In genomic region chr1:155051342-155051776, GRCh38 we compare ENCODE assay signal across 1 cellular context.
A peak's percentile ranks its signal among the peaks of the same experiment; 100 is the strongest.
TF ChIP-seq lines count a peak whose summit lies in the region.

No MANE protein-coding gene starts in this region.

TF ChIP-seq in HepG2, 621 proteins besides CTCF, POLR2A, EP300 and RAD21 (continues in another document):
- TF ChIP-seq NR2F2 (IDR thresholded peaks at IDR 0.05; ENCODE audit: borderline replicate concordance, low read depth) (no peak), MYPOP (CRISPR knock-in tag; IDR thresholded peaks at IDR 0.05) (no peak), NONO (IDR thresholded peaks at IDR 0.05) (no peak), NONO (CRISPR knock-in tag; conservative IDR thresholded peaks at IDR 0.05) (no peak), TAF1 (CRISPR knock-in tag; IDR thresholded peaks at IDR 0.05) (no peak), ASH2L (IDR thresholded peaks at IDR 0.05; ENCODE audit: insufficient read length, low read depth, low read length) (peak; percentile 1), ETV5 (CRISPR knock-in tag; IDR thresholded peaks at IDR 0.05; ENCODE audit: borderline replicate concordance) (no peak), ZNF607 (CRISPR knock-in tag; IDR thresholded peaks at IDR 0.05; ENCODE audit: borderline replicate concordance) (no peak), KAT2B (IDR thresholded peaks at IDR 0.05; ENCODE audit: borderline replicate concordance, low read depth, low read length) (no peak), ZNF383 (CRISPR knock-in tag; IDR thresholded peaks at IDR 0.05; ENCODE audit: borderline replicate concordance) (no peak), ZNF543 (CRISPR knock-in tag; IDR thresholded peaks at IDR 0.05) (0 out of 2 replicates have a peak, but pooled peaks have one; percentile 3), ZNF367 (CRISPR knock-in tag; IDR thresholded peaks at IDR 0.05; ENCODE audit: borderline replicate concordance) (no peak), SNAI1 (CRISPR knock-in tag; IDR thresholded peaks at IDR 0.05; ENCODE audit: borderline replicate concordance) (no peak), MYC (CRISPR knock-in tag; IDR thresholded peaks at IDR 0.05; ENCODE audit: borderline replicate concordance) (peak; percentile 55), TCF12 (IDR thresholded peaks at IDR 0.05) (no peak), TCF12 (CRISPR knock-in tag; IDR thresholded peaks at IDR 0.05) (no peak), ZNF225 (CRISPR knock-in tag; IDR thresholded peaks at IDR 0.05) (no peak), FUBP1 (CRISPR knock-in tag; IDR thresholded peaks at IDR 0.05; ENCODE audit: borderline replicate concordance) (no peak), ZNF124 (CRISPR knock-in tag; IDR thresholded peaks at IDR 0.05) (no peak), POLR2AphosphoS5 (IDR thresholded peaks at IDR 0.05; ENCODE audit: low read depth, low read length) (0 out of 2 replicates have a peak, but pooled peaks have one; percentile 24), KDM4B (CRISPR knock-in tag; IDR thresholded peaks at IDR 0.05) (no peak), GABPB1 (CRISPR knock-in tag; IDR thresholded peaks at IDR 0.05) (no peak), CREB3 (CRISPR knock-in tag; IDR thresholded peaks at IDR 0.05) (0 out of 2 replicates have a peak, but pooled peaks have one; percentile 7), ZSCAN5A (CRISPR knock-in tag; IDR thresholded peaks at IDR 0.05; ENCODE audit: borderline replicate concordance) (no peak), TBP (CRISPR knock-in tag; IDR thresholded peaks at IDR 0.05) (no peak), ZNF10 (CRISPR knock-in tag; IDR thresholded peaks at IDR 0.05; ENCODE audit: borderline replicate concordance, low read depth) (no peak), HNRNPK (IDR thresholded peaks at IDR 0.05; ENCODE audit: low read depth, low read length, poor library complexity, severe bottlenecking) (peak; percentile 0), ZIK1 (CRISPR knock-in tag; IDR thresholded peaks at IDR 0.05; ENCODE audit: borderline replicate concordance, low read depth) (no peak), HNF1B (CRISPR knock-in tag; IDR thresholded peaks at IDR 0.05) (no peak), KAT7 (CRISPR knock-in tag; IDR thresholded peaks at IDR 0.05; ENCODE audit: borderline replicate concordance) (0 out of 2 replicates have a peak, but pooled peaks have one; percentile 0), ZBTB3 (CRISPR knock-in tag; IDR thresholded peaks at IDR 0.05; ENCODE audit: borderline replicate concordance, low read depth) (no peak), ATF6 (CRISPR knock-in tag; conservative IDR thresholded peaks at IDR 0.05) (no peak), ZNF574 (CRISPR knock-in tag; IDR thresholded peaks at IDR 0.05) (peak; percentile 47; the same call in 1 of the 2 replicates), ZBTB7A (CRISPR knock-in tag; IDR thresholded peaks at IDR 0.05) (peak; percentile 55), ZXDC (CRISPR knock-in tag; IDR thresholded peaks at IDR 0.05) (no peak), THAP7 (CRISPR knock-in tag; IDR thresholded peaks at IDR 0.05) (0 out of 2 replicates have a peak, but pooled peaks have one; percentile 30), SAP130 (CRISPR knock-in tag; IDR thresholded peaks at IDR 0.05; ENCODE audit: low read depth) (peak; percentile 27; the same call in 1 of the 2 replicates), ZNF274 (CRISPR knock-in tag; IDR thresholded peaks at IDR 0.05) (no peak), SYNCRIP (IDR thresholded peaks at IDR 0.05; ENCODE audit: insufficient read depth, low read depth, low read length) (no peak), ZNF720 (CRISPR knock-in tag; IDR thresholded peaks at IDR 0.05) (no peak), ZBTB2 (CRISPR knock-in tag; IDR thresholded peaks at IDR 0.05; ENCODE audit: low read depth) (0 out of 2 replicates have a peak, but pooled peaks have one; percentile 12), GZF1 (CRISPR knock-in tag; IDR thresholded peaks at IDR 0.05) (no peak)
